In the genomic region with DNA sequence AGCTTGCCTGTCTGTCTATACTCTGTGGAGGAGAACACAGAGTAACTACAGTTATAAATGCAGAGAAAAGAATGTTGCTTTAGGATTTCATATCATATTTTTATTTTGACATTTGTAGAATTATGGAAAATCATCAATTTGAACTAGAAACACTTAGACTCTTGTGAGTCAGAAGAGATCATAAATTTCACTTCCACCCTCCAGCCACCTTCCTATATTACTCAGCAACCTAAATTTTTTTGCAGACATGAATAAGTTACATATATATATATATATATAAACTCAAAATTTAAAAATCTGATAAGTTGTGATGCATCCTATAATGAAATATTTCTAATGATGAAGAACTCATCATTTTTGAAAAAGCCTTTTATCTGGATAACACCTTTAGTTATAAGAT, we compare ENCODE assay signal across 11 cellular contexts.
"Had no signal": no experiment of that assay in that cellular context is flagged by ENCODE, and none has a peak within 500 bp of the region (broad histone marks: within the 10 kb centered on the region; RNA-seq: fewer than 3 reads in every experiment).

No MANE protein-coding gene starts in this region.

- H3K27ac ChIP-seq: KMS-11 had no signal

- H3K4me1 ChIP-seq: HAP-1 had no signal

- H3K27ac Mint-ChIP-seq: GM23338, HFFc6, IgD-negative memory B cell had no signal

- H3K9me3 ChIP-seq: HAP-1 had no signal

- H3K9ac ChIP-seq: KMS-11 had no signal

- H3K4me1 Mint-ChIP-seq: IgD-negative memory B cell had no signal

- H3K27me3 Mint-ChIP-seq: IgD-negative memory B cell had no signal

- H3K4me3 ChIP-seq: GM23338, HAP-1 had no signal

- H2AFZ ChIP-seq: GM23338 had no signal

- H3K4me3 Mint-ChIP-seq: GM23338, HFFc6, IgD-negative memory B cell had no signal

- H3K36me3 ChIP-seq: HAP-1 had no signal

- ATAC-seq: GM23338, HCT116 had no signal

- H3K36me3 Mint-ChIP-seq: IgD-negative memory B cell had no signal

- FAIRE-seq: H1, HTR-8/SVneo had no signal

- DNase-seq: H7, HFFc6, Karpas-422, KBM-7 had no signal

- H3K4me2 ChIP-seq: GM23338, KMS-11 had no signal

- H3K9me3 Mint-ChIP-seq: GM23338, HFFc6 had no signal
